21 cellular contexts compared by ENCODE assay signal in the genomic region with DNA sequence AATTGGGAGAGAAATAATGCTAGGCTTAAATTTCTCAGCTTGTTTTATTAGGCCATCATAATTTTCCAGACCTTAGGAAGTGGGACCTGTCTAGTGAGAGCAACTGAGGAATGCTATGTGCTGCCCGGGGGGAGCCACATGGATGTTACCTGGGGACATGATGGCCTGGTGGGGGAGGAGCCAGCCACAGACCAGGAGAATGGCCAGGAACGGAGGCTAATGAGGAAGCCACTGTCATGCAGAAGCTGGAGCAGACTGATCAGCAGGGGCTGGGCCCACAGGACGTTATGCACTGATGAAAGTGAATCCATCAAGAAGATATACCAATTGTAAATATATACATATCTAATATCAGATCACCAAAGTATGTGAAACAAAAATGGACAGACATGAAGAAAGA. TPM values are rescaled to one million over a fixed set of nuclear protein-coding genes. Genes with fewer than 3 reads are reported as not detected.
DNase-seq lines count a peak whose midpoint lies in the region; TF ChIP-seq lines count a peak whose summit lies in the region.
"Had no signal": no experiment of that assay in that cellular context is flagged by ENCODE, and none has a peak within 500 bp of the region (broad histone marks: within the 10 kb centered on the region; RNA-seq: fewer than 3 reads in every experiment).

No MANE protein-coding gene starts in this region.

- no peak overlapping the region for H3K14ac ChIP-seq in neuronal stem cell (ENCODE audit: low read length)

- peak overlapping the region; percentile 19 for H3K18ac ChIP-seq in neuronal stem cell (ENCODE audit: low read length)

- no peak overlapping the region for H3K23ac ChIP-seq in neuronal stem cell (ENCODE audit: low read depth, low read length, poor library complexity)

- no peak overlapping the region for H4K8ac ChIP-seq in neuronal stem cell (ENCODE audit: low read depth, low read length)

- no peak overlapping the region for H3K4me2 ChIP-seq in neuronal stem cell (ENCODE audit: insufficient read depth, low read length, poor library complexity, severe bottlenecking)
- H3K4me2 ChIP-seq: GM23338 had no signal

- no CpG with 5 or more reads among the region's 3 CpGs for WGBS in neuronal stem cell (ENCODE audit: extremely low coverage in 2 of 2, insufficient read length in 2 of 2, insufficient replicate concordance in 1 of 2), 2 donors

- TF ChIP-seq CTCF in brain microvascular endothelial cell (IDR thresholded peaks at IDR 0.05; ENCODE audit: low read depth, low read length, missing control alignments) (no peak), Peyer's patch (IDR thresholded peaks at IDR 0.05) (no peak)

- H2AK5ac ChIP-seq in neuronal stem cell (ENCODE audit: low read depth, low read length), result no peak overlapping the region

- H3K79me1 ChIP-seq in neuronal stem cell (ENCODE audit: low read depth, low read length), result no peaks in the 10 kb centered on the region

- H2BK15ac ChIP-seq in neuronal stem cell (ENCODE audit: low read length), result no peak overlapping the region

- H2BK120ac ChIP-seq in neuronal stem cell (ENCODE audit: low read depth, low read length), result no peak overlapping the region

- no peak overlapping the region for H2AFZ ChIP-seq in neuronal stem cell (ENCODE audit: low read length)
- H2AFZ ChIP-seq: GM23338 had no signal

- no peaks in the 10 kb centered on the region for H3K36me3 ChIP-seq in H7 (replicated peaks; ENCODE audit: control insufficient read depth, insufficient read depth, low read length)
- no peaks in the 10 kb centered on the region for H3K36me3 ChIP-seq in neuronal stem cell (replicated peaks in 1 of 2; ENCODE audit: control insufficient read depth in 2 of 2, insufficient read depth in 2 of 2, low read length in 2 of 2)
- no peaks in the 10 kb centered on the region for H3K36me3 ChIP-seq in brain microvascular endothelial cell (replicated peaks)
- H3K36me3 ChIP-seq in Peyer's patch, result no peaks in the 10 kb centered on the region
- H3K36me3 ChIP-seq: HAP-1 had no signal

- in situ Hi-C loops in brain microvascular endothelial cell (cut with HindIII; ENCODE audit: low pct_ligation_motif_present, low sequenced_read_pairs), result no loop called here

- H3K9ac ChIP-seq in neuronal stem cell (ENCODE audit: low read depth, low read length, poor library complexity), result no peak overlapping the region

- peaks cover 3 to 11% of the 10 kb centered on the region in 2 donors for H3K9me3 ChIP-seq in neuronal stem cell (replicated peaks in 1 of 2; ENCODE audit: control insufficient read depth in 2 of 2, insufficient read depth in 1 of 2, low read depth in 1 of 2, low read length in 2 of 2)
- peaks cover 0 to 9% (median 2%) of the 10 kb centered on the region in 4 donors for H3K9me3 ChIP-seq in Peyer's patch
- H3K9me3 ChIP-seq: HAP-1 had no signal

- H3K4me1 ChIP-seq in neuronal stem cell (ENCODE audit: control insufficient read depth in 2 of 2, insufficient read depth in 1 of 2, low read depth in 1 of 2, low read length in 2 of 2) (peaks cover 8 to 11% of the 10 kb centered on the region in 2 donors), Peyer's patch (no peaks in the 10 kb centered on the region)
- H3K4me1 ChIP-seq: HAP-1 had no signal

- TF ChIP-seq POLR2A in Peyer's patch (IDR thresholded peaks at IDR 0.05), result no peak

- H3K27me3 ChIP-seq in H7 (ENCODE audit: control insufficient read depth, insufficient read depth, low read length) (no peaks in the 10 kb centered on the region), neuronal stem cell (ENCODE audit: control insufficient read depth in 3 of 3, insufficient read depth in 3 of 3, low read depth in 1 of 3, low read length in 3 of 3) (no peaks in the 10 kb centered on the region), brain microvascular endothelial cell (replicated peaks) (peaks cover 6% of the 10 kb centered on the region), Peyer's patch (no peaks in the 10 kb centered on the region)

- H2BK5ac ChIP-seq in neuronal stem cell (ENCODE audit: low read length), result no peak overlapping the region

- no peak overlapping the region for H3K27ac ChIP-seq in neuronal stem cell (replicated peaks; ENCODE audit: low read length)
- H3K27ac ChIP-seq in brain microvascular endothelial cell, result no peak overlapping the region
- no peak overlapping the region for H3K27ac ChIP-seq in Peyer's patch

- no peak overlapping the region for H2BK12ac ChIP-seq in neuronal stem cell (ENCODE audit: low read length)

- no peak overlapping the region for H4K91ac ChIP-seq in neuronal stem cell (ENCODE audit: low read depth, low read length, poor library complexity)

- H3K4ac ChIP-seq in neuronal stem cell (ENCODE audit: low read length), result no peak overlapping the region

- no peak overlapping the region for H3K4me3 ChIP-seq in H7 (ENCODE audit: insufficient read depth, low read depth, low read length)
- no peak overlapping the region for H3K4me3 ChIP-seq in neuronal stem cell (ENCODE audit: low read length in 2 of 2)
- no peak overlapping the region for H3K4me3 ChIP-seq in brain microvascular endothelial cell (ENCODE audit: low read depth, low read length)
- H3K4me3 ChIP-seq in Peyer's patch, result no peak overlapping the region
- H3K4me3 ChIP-seq: GM12878, GM23338, HAP-1 had no signal

- DNase-seq in ELF-1 (ENCODE audit: low read depth, low spot score), result peak; percentile 21
- DNase-seq in H7, result peak; percentile 25
- no peak for DNase-seq in neuronal stem cell (ENCODE audit: low spot score)
- no peak for DNase-seq in GM03348 (ENCODE audit: low spot score)
- DNase-seq in brain microvascular endothelial cell, result no peak
- DNase-seq in Peyer's patch, result no peak
- DNase-seq: C1 segment of cervical spinal cord; Calu3; CD4-positive, alpha-beta memory T cell; COR-L47; DMS53; DMS79 treated with DMSO at 0.1 percent for 48 hours; HFFc6 had no signal

RNA-seq across cellular contexts. Expression of a gene that starts 4.6 kb away (rescaled TPM):
- total RNA-seq in H7 (2014; rRNA removed; shearing (Covaris generic)), result not detected in 2 replicates
- not detected for polyA plus RNA-seq in neuronal stem cell (2013, experiment 1 of 2)
- polyA plus RNA-seq in neuronal stem cell (2013, experiment 2 of 2), result not detected
- total RNA-seq in Peyer's patch, result not detected
- total RNA-seq: A172; Calu3; CD4-positive, alpha-beta memory T cell; Daoy; GM12878; GM23338; H4; HFFc6 had no signal
- polyA plus RNA-seq: BJ; CD4-positive, alpha-beta memory T cell; GM12878; GM23338 had no signal

RNA-seq across cellular contexts. Expression of a gene that starts 6.7 kb away (rescaled TPM):
- not detected in 2 replicates for total RNA-seq in H7 (2014; rRNA removed; shearing (Covaris generic))
- polyA plus RNA-seq in neuronal stem cell (2013, experiment 1 of 2), result not detected
- polyA plus RNA-seq in neuronal stem cell (2013, experiment 2 of 2), result not detected
- not detected for total RNA-seq in Peyer's patch
- total RNA-seq: A172; Calu3; CD4-positive, alpha-beta memory T cell; Daoy; GM12878; GM23338; H4; HFFc6 had no signal
- polyA plus RNA-seq: BJ; CD4-positive, alpha-beta memory T cell; GM12878 had no signal

RNA-seq across cellular contexts. Expression of a gene that starts 14.0 kb away (rescaled TPM):
- not detected in 2 replicates for total RNA-seq in H7 (2014; rRNA removed; shearing (Covaris generic))
- polyA plus RNA-seq in neuronal stem cell (2013, experiment 1 of 2), result not detected
- not detected for polyA plus RNA-seq in neuronal stem cell (2013, experiment 2 of 2)
- total RNA-seq in Peyer's patch, result not detected
- total RNA-seq: A172; Calu3; CD4-positive, alpha-beta memory T cell; Daoy; GM12878; GM23338; H4; HFFc6 had no signal
- polyA plus RNA-seq: BJ; CD4-positive, alpha-beta memory T cell; GM12878; GM23338 had no signal

RNA-seq across cellular contexts. Expression of a gene that starts 29.0 kb away (rescaled TPM):
- total RNA-seq in H7 (2014; rRNA removed; shearing (Covaris generic)), result not detected in 2 replicates
- polyA plus RNA-seq in neuronal stem cell (2013, experiment 1 of 2), result not detected
- polyA plus RNA-seq in neuronal stem cell (2013, experiment 2 of 2), result 0.01 TPM
- not detected for total RNA-seq in Peyer's patch
- total RNA-seq: A172; A673; Calu3; CD4-positive, alpha-beta memory T cell; Daoy; GM12878; GM23338; H4; HFFc6 had no signal
- polyA plus RNA-seq: BJ; CD4-positive, alpha-beta memory T cell; GM12878; GM23338 had no signal

RNA-seq across cellular contexts. Expression of a gene that starts 35.8 kb away (rescaled TPM):
- not detected in 2 replicates for total RNA-seq in H7 (2014; rRNA removed; shearing (Covaris generic))
- polyA plus RNA-seq in neuronal stem cell (2013, experiment 1 of 2), result not detected
- polyA plus RNA-seq in neuronal stem cell (2013, experiment 2 of 2), result not detected
- not detected for total RNA-seq in Peyer's patch
- total RNA-seq: A172; A673; Calu3; CD4-positive, alpha-beta memory T cell; Daoy; GM12878; GM23338; H4; HFFc6 had no signal
- polyA plus RNA-seq: BJ; CD4-positive, alpha-beta memory T cell; GM12878; GM23338 had no signal

Comparison
In these comparisons a context has a peak if more than half of its experiments do, and no peak if none do; other contexts are left out.
1. DNase-seq: peak in ELF-1 (single experiment) and H7 (single experiment); none in neuronal stem cell (single experiment), GM03348 (single experiment), brain microvascular endothelial cell (single experiment) and Peyer's patch (0 of 3).